Comparison of ENCODE assay signal across 11 cellular contexts in the genomic region with DNA sequence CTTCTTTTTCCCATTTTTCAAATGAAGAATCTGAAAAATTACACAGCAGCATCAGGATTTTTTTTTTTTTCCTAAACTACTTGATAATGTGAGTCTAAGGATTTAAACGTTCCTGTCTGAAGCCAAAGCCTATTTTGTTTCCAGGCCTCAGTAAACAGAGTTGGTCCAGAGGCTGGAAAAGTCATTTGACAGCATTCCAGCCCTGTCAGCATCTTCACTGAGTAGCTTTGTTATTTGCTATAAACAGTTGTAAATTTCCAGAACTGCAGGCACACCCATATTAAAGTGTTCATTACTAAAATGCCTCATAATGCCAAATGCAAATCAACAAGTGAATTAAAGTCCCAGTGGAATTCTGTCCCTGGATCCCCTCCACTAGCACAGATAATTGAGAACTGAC. TPM values are rescaled to one million over a fixed set of nuclear protein-coding genes. Genes with fewer than 3 reads are reported as not detected.
DNase-seq lines count a peak whose midpoint lies in the region; ATAC-seq and TF ChIP-seq lines count a peak whose summit lies in the region.
"Had no signal": no experiment of that assay in that cellular context is flagged by ENCODE, and none has a peak within 500 bp of the region (broad histone marks: within the 10 kb centered on the region; RNA-seq: fewer than 3 reads in every experiment).

No MANE protein-coding gene starts in this region.

- WGBS in IMR-90 (ENCODE audit: extremely low coverage in 2 of 2, insufficient read length in 1 of 2), 2 experiments, result no CpG with 5 or more reads among the region's 1 CpG

- peaks cover 14% of the 10 kb centered on the region for H3K9me1 ChIP-seq in IMR-90 (ENCODE audit: insufficient read depth, low read length)

- H3K79me1 ChIP-seq in IMR-90 (ENCODE audit: low read depth in 1 of 2, low read length in 2 of 2), result peaks cover 25 to 58% of the 10 kb centered on the region in 2 experiments

- H4K8ac ChIP-seq in IMR-90 (ENCODE audit: low read depth in 2 of 2, low read length in 2 of 2), result no peak overlapping the region

- H3K4me3 ChIP-seq in IMR-90 (ENCODE audit: insufficient read depth, low read depth, low read length), result no peak overlapping the region
- peak overlapping the region in 6 of 59 donors; percentile 1 to 24 (median 8) for H3K4me3 ChIP-seq in dorsolateral prefrontal cortex
- peak overlapping the region; percentile 24 for H3K4me3 ChIP-seq in lower lobe of right lung
- H3K4me3 ChIP-seq in subcutaneous abdominal adipose tissue (ENCODE audit: low read depth in 1 of 5, low read length in 5 of 5), result no peak overlapping the region

- in situ Hi-C loops in IMR-90 (cut with MboI; ENCODE audit: low sequenced_read_pairs), result no loop called here

- H3K9me3 ChIP-seq in IMR-90 (ENCODE audit: control insufficient read depth, insufficient read depth, low read length) (no peaks in the 10 kb centered on the region), lower lobe of right lung (no peaks in the 10 kb centered on the region), subcutaneous abdominal adipose tissue (ENCODE audit: control insufficient read depth in 5 of 5, low read length in 5 of 5) (no peaks in the 10 kb centered on the region)

- no peak overlapping the region for H3K56ac ChIP-seq in IMR-90 (ENCODE audit: extremely low read depth, insufficient read depth, low read length)

- no peak overlapping the region for H2BK15ac ChIP-seq in IMR-90 (ENCODE audit: low read depth, low read length)

- intact Hi-C loops in IMR-90 (cut with micrococcal nuclease), result no loop called here
- intact Hi-C loops in dorsolateral prefrontal cortex (cut with DNase I), result loop anchor here (10.0 kb wide), 3 partner anchors 54 to 606 kb away; partner anchors contain the start of gene EFCAB10 (in 1 of the 2)
- intact Hi-C loops in lower lobe of right lung (cut with DNase I), result no loop called here

- POLR2A ChIA-PET in IMR-90 (lab: Charles Lee; ENCODE audit: unreplicated experiment), result interaction anchor here (0.5 kb wide), 1 partner anchor 37 kb away, joined by 5 read pairs; no protein-coding TSS in a partner anchor

- H3K36me3 ChIP-seq in IMR-90 (ENCODE audit: control insufficient read depth, insufficient read depth, low read length) (peaks cover 1% of the 10 kb centered on the region; the same call in 1 of the 2 replicates), lower lobe of right lung (no peaks in the 10 kb centered on the region), subcutaneous abdominal adipose tissue (ENCODE audit: control insufficient read depth in 5 of 5, insufficient read depth in 5 of 5, low read length in 5 of 5) (no peaks in the 10 kb centered on the region)

- no peak overlapping the region for H2BK20ac ChIP-seq in IMR-90 (ENCODE audit: low read depth, low read length)

- no peak overlapping the region for H4K5ac ChIP-seq in IMR-90 (ENCODE audit: low read depth, low read length)

- H3K4me1 ChIP-seq in IMR-90 (ENCODE audit: control insufficient read depth, insufficient read depth, low read length), result peaks cover 26% of the 10 kb centered on the region
- peaks cover 79% of the 10 kb centered on the region for H3K4me1 ChIP-seq in lower lobe of right lung
- peaks cover 17 to 75% (median 66%) of the 10 kb centered on the region in 5 donors for H3K4me1 ChIP-seq in subcutaneous abdominal adipose tissue (ENCODE audit: control insufficient read depth in 5 of 5, insufficient read depth in 5 of 5, low read length in 5 of 5)

- H3K27ac ChIP-seq in IMR-90 (ENCODE audit: insufficient read depth, low read length) (no peak overlapping the region), dorsolateral prefrontal cortex (peak overlapping the region; percentile 36 to 99 (median 88)), lower lobe of right lung (peak overlapping the region; percentile 79), subcutaneous abdominal adipose tissue (ENCODE audit: low read depth, low read length) (peak overlapping the region; percentile 99)

- ATAC-seq in IMR-90 (ENCODE audit: low read depth), result no peak
- ATAC-seq in lower lobe of right lung, result peak; percentile 52 to 54
- no peak for ATAC-seq in HG03457 (IDR thresholded peaks at IDR 0.05; ENCODE audit: unreplicated experiment)

- no peaks in the 10 kb centered on the region; the same call in 1 of the 2 replicates for H4K20me1 ChIP-seq in IMR-90 (ENCODE audit: insufficient read depth, low read length)

- H2AK9ac ChIP-seq in IMR-90 (replicated peaks; ENCODE audit: low read depth, low read length, poor library complexity), result no peak overlapping the region

- H3K27me3 ChIP-seq in IMR-90 (ENCODE audit: control insufficient read depth, insufficient read depth, low read length) (no peaks in the 10 kb centered on the region), dorsolateral prefrontal cortex (no peaks in the 10 kb centered on the region), lower lobe of right lung (ENCODE audit: low read depth) (no peaks in the 10 kb centered on the region), subcutaneous abdominal adipose tissue (ENCODE audit: control insufficient read depth in 5 of 5, insufficient read depth in 4 of 5, low read length in 5 of 5) (no peaks in the 10 kb centered on the region)

- H2BK120ac ChIP-seq in IMR-90 (ENCODE audit: low read depth, low read length), result no peak overlapping the region

- no peak overlapping the region for H3K14ac ChIP-seq in IMR-90 (replicated peaks; ENCODE audit: low read depth, low read length)

- BruUV-seq in IMR-90 (replicated peaks; lab: Mats Ljungman, UMichigan), result no TSS peak

- no peak overlapping the region for H2BK5ac ChIP-seq in IMR-90 (ENCODE audit: low read depth, low read length, poor library complexity, severe bottlenecking)

- DNase-seq in IMR-90 (no peak), dorsolateral prefrontal cortex (peak in 1 of 10 donors; percentile 62), lower lobe of right lung (no peak), NCI-H2107 treated with DMSO at 0.1 percent for 48 hours (lab: John Stamatoyannopoulos, UW; ENCODE audit: unreplicated experiment) (no peak), NCI-H524 treated with DMSO at 0.1 percent for 48 hours (lab: John Stamatoyannopoulos, UW) (no peak), NCI-H510A treated with DMSO at 0.1 percent for 48 hours (lab: John Stamatoyannopoulos, UW) (no peak)
- DNase-seq: DMS153, immature natural killer cell, T1000 had no signal

- TF ChIP-seq CTCF in IMR-90 (conservative IDR thresholded peaks at IDR 0.05; ENCODE audit: low read depth, low read length) (no peak), dorsolateral prefrontal cortex (IDR thresholded peaks at IDR 0.05 in 54 of 56, conservative IDR thresholded peaks at IDR 0.05 in 2 of 56; ENCODE audit: low read depth in 1 of 56, partially characterized antibody in 56 of 56) (peak in 1 of 56 donors; percentile 5), lower lobe of right lung (IDR thresholded peaks at IDR 0.05) (no peak)

- H3K9ac ChIP-seq in IMR-90 (ENCODE audit: low read depth, low read length), result no peak overlapping the region
- peak overlapping the region in 4 of 5 donors; percentile 4 to 52 (median 28) for H3K9ac ChIP-seq in subcutaneous abdominal adipose tissue (ENCODE audit: low read length in 5 of 5)

- no peak overlapping the region for H3K23ac ChIP-seq in IMR-90 (ENCODE audit: low read depth, low read length)

- TF ChIP-seq POLR2A in IMR-90 (IDR thresholded peaks at IDR 0.05; ENCODE audit: low read depth, low read length), result no peak

- H2AFZ ChIP-seq in IMR-90 (replicated peaks; ENCODE audit: low read length, poor library complexity), result no peak overlapping the region

- H3K18ac ChIP-seq in IMR-90 (ENCODE audit: low read depth, low read length), result no peak overlapping the region

- no peak overlapping the region for H2AK5ac ChIP-seq in IMR-90 (ENCODE audit: low read depth, low read length)

- no peak for TF ChIP-seq RAD21 in IMR-90 (IDR thresholded peaks at IDR 0.05; ENCODE audit: low read length)

- H3K4me2 ChIP-seq in IMR-90 (ENCODE audit: low read depth, low read length), result no peak overlapping the region

- H3K4ac ChIP-seq in IMR-90 (ENCODE audit: low read depth, low read length), result no peak overlapping the region

- dilution Hi-C loops in IMR-90 (cut with HindIII; ENCODE audit: low sequenced_read_pairs, unreplicated experiment), result no loop called here

- CTCF ChIA-PET in IMR-90 (lab: Yijun Ruan, JAX), result no interaction called here

- no peak overlapping the region for H4K91ac ChIP-seq in IMR-90 (ENCODE audit: insufficient read depth, low read depth, low read length)

TF ChIP-seq in IMR-90, 13 proteins besides CTCF, POLR2A, EP300 and RAD21:
- TF ChIP-seq MAFK (IDR thresholded peaks at IDR 0.05; ENCODE audit: low read depth, low read length) (peak; percentile 30; the same call in 1 of the 2 replicates), MAZ (IDR thresholded peaks at IDR 0.05; ENCODE audit: borderline replicate concordance, low read depth, low read length) (no peak)

RNA-seq across cellular contexts. Expression of gene KMT2E, which starts 35.5 kb away (rescaled TPM):
- total RNA-seq in IMR-90 (2012; rRNA removed) (79.2 and 83.3 TPM in 2 replicates), dorsolateral prefrontal cortex (100 to 1,000 TPM; 106 to 165 (median 137) TPM), lower lobe of right lung (88.2 TPM)
- 12.9 and 16.8 TPM in 2 replicates for polyA plus RNA-seq in IMR-90 (2012; rRNA removed)
- 5.3 and 7.7 TPM in 2 replicates for polyA plus RNA-seq in IMR-90 (2012; cell fraction: cytosol; rRNA removed)
- polyA plus RNA-seq in IMR-90 (2012; cell fraction: nucleus; rRNA removed; ENCODE audit: low replicate concordance), result 7.4 and 30.8 TPM in 2 replicates

Comparison
In these comparisons a context has a peak if more than half of its experiments do, and no peak if none do; other contexts are left out.
1. ATAC-seq: peak in lower lobe of right lung (2 of 2); none in IMR-90 (single experiment) and HG03457 (single experiment).
2. intact Hi-C loops: an anchor here in dorsolateral prefrontal cortex (10.0 kb wide); none called in IMR-90 and lower lobe of right lung.